In the genomic region with DNA sequence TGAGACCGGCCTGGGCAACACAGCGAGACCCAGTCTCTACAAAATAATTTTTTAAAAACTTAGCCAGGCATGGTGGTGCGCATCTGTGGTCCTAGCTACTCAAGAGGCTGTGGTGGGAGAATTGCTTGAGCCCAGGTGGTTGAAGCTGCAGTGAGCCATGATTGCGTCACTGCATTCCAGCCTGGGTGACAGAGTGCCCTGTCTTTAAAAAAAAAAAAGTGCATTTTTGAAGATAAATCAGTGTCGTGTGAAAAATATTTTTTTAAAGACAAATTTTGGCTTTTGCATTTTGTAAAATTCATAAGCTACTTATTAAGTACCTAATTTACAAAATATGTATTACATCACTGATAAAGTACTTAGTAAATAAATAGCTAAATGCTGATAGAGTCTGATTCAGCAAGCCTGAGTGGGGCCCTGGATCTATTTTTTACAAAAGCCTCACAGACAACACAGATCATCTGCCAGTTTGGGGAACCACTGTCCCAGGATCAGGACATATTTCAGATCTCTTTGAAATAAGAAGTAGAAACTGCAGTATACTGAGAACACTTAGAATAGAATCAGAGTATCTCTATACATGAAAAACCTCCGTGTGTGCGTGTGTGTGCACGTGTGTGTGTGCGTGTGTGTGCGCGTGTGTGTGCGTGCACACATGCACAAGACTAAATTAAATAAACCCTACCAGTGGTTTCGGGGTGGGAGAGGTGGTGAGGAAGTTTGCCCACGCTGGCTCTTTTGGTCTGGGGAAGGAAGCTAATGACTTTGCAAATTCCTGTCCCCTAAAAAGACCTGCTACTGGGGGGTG, we compare ENCODE assay signal across 1 cellular context.
A peak's percentile ranks its signal among the peaks of the same experiment; 100 is the strongest.
TF ChIP-seq lines count a peak whose summit lies in the region.

No MANE protein-coding gene starts in this region.

TF ChIP-seq in HepG2, 621 proteins besides CTCF, POLR2A, EP300 and RAD21 (continued from another document):
- TF ChIP-seq, protein P1, sequence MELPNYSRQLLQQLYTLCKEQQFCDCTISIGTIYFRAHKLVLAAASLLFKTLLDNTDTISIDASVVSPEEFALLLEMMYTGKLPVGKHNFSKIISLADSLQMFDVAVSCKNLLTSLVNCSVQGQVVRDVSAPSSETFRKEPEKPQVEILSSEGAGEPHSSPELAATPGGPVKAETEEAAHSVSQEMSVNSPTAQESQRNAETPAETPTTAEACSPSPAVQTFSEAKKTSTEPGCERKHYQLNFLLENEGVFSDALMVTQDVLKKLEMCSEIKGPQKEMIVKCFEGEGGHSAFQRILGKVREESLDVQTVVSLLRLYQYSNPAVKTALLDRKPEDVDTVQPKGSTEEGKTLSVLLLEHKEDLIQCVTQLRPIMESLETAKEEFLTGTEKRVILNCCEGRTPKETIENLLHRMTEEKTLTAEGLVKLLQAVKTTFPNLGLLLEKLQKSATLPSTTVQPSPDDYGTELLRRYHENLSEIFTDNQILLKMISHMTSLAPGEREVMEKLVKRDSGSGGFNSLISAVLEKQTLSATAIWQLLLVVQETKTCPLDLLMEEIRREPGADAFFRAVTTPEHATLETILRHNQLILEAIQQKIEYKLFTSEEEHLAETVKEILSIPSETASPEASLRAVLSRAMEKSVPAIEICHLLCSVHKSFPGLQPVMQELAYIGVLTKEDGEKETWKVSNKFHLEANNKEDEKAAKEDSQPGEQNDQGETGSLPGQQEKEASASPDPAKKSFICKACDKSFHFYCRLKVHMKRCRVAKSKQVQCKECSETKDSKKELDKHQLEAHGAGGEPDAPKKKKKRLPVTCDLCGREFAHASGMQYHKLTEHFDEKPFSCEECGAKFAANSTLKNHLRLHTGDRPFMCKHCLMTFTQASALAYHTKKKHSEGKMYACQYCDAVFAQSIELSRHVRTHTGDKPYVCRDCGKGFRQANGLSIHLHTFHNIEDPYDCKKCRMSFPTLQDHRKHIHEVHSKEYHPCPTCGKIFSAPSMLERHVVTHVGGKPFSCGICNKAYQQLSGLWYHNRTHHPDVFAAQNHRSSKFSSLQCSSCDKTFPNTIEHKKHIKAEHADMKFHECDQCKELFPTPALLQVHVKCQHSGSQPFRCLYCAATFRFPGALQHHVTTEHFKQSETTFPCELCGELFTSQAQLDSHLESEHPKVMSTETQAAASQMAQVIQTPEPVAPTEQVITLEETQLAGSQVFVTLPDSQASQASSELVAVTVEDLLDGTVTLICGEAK (IDR thresholded peaks at IDR 0.05): no peak
- TF ChIP-seq, protein P1 (CRISPR knock-in tag; IDR thresholded peaks at IDR 0.05): no peak
- TF ChIP-seq CEBPB (IDR thresholded peaks at IDR 0.05; ENCODE audit: borderline replicate concordance, low read depth, low read length) (peak; percentile 97), ARID2 (CRISPR knock-in tag; IDR thresholded peaks at IDR 0.05; ENCODE audit: borderline replicate concordance) (0 out of 2 replicates have a peak, but pooled peaks have one; percentile 39), KDM3A (CRISPR knock-in tag; IDR thresholded peaks at IDR 0.05; ENCODE audit: low read depth) (no peak), MIXL1 (CRISPR knock-in tag; IDR thresholded peaks at IDR 0.05) (no peak), ZNF761 (CRISPR knock-in tag; conservative IDR thresholded peaks at IDR 0.05) (0 out of 2 replicates have a peak, but pooled peaks have one; percentile 23), ZNF24 (IDR thresholded peaks at IDR 0.05) (no peak), FOXP4 (CRISPR knock-in tag; IDR thresholded peaks at IDR 0.05) (0 out of 2 replicates have a peak, but pooled peaks have one; percentile 14), GFI1 (CRISPR knock-in tag; IDR thresholded peaks at IDR 0.05; ENCODE audit: borderline replicate concordance) (peak; percentile 63; the same call in 1 of the 2 replicates), GATAD2A (CRISPR knock-in tag; IDR thresholded peaks at IDR 0.05) (peak; percentile 18; the same call in 1 of the 2 replicates), SALL1 (CRISPR knock-in tag; IDR thresholded peaks at IDR 0.05) (peak; percentile 17; the same call in 1 of the 2 replicates), ZNF296 (CRISPR knock-in tag; conservative IDR thresholded peaks at IDR 0.05) (no peak), MTF1 (CRISPR knock-in tag; IDR thresholded peaks at IDR 0.05) (peak; percentile 86; the same call in 1 of the 2 replicates), ZFX (CRISPR knock-in tag; IDR thresholded peaks at IDR 0.05; ENCODE audit: low read depth) (no peak), ZSCAN25 (CRISPR knock-in tag; IDR thresholded peaks at IDR 0.05) (no peak), ISL2 (CRISPR knock-in tag; IDR thresholded peaks at IDR 0.05) (0 out of 2 replicates have a peak, but pooled peaks have one; percentile 23), TEAD3 (CRISPR knock-in tag; optimal IDR thresholded peaks at IDR 0.05; ENCODE audit: borderline replicate concordance) (peak; percentile 98), RBFOX2 (IDR thresholded peaks at IDR 0.05; ENCODE audit: low read depth, low read length) (no peak), KDM2A (CRISPR knock-in tag; IDR thresholded peaks at IDR 0.05; ENCODE audit: borderline replicate concordance, low read depth) (0 out of 2 replicates have a peak, but pooled peaks have one; percentile 25), TFAP4 (IDR thresholded peaks at IDR 0.05; ENCODE audit: borderline replicate concordance, low read depth) (0 out of 2 replicates have a peak, but pooled peaks have one; percentile 32), SPEN (CRISPR knock-in tag; IDR thresholded peaks at IDR 0.05; ENCODE audit: low read depth) (no peak), MED1 (CRISPR knock-in tag; IDR thresholded peaks at IDR 0.05) (no peak), CEBPG (CRISPR knock-in tag; IDR thresholded peaks at IDR 0.05) (peak; percentile 97), SNAI1 (CRISPR knock-in tag; IDR thresholded peaks at IDR 0.05; ENCODE audit: borderline replicate concordance) (no peak), ZNF362 (CRISPR knock-in tag; IDR thresholded peaks at IDR 0.05; ENCODE audit: borderline replicate concordance) (peak; percentile 91), ZNF350 (CRISPR knock-in tag; IDR thresholded peaks at IDR 0.05; ENCODE audit: borderline replicate concordance, low read depth) (no peak; the same call in 1 of the 2 replicates), FOSL2 (CRISPR knock-in tag; IDR thresholded peaks at IDR 0.05) (peak; percentile 54; the same call in 1 of the 2 replicates), CREM (IDR thresholded peaks at IDR 0.05) (no peak), CREM (CRISPR knock-in tag; IDR thresholded peaks at IDR 0.05) (no peak), ATF3 (CRISPR knock-in tag; IDR thresholded peaks at IDR 0.05) (peak; percentile 79), SMC3 (IDR thresholded peaks at IDR 0.05; ENCODE audit: low read length) (peak; percentile 28; the same call in 1 of the 2 replicates)
- TF ChIP-seq, protein P2, sequence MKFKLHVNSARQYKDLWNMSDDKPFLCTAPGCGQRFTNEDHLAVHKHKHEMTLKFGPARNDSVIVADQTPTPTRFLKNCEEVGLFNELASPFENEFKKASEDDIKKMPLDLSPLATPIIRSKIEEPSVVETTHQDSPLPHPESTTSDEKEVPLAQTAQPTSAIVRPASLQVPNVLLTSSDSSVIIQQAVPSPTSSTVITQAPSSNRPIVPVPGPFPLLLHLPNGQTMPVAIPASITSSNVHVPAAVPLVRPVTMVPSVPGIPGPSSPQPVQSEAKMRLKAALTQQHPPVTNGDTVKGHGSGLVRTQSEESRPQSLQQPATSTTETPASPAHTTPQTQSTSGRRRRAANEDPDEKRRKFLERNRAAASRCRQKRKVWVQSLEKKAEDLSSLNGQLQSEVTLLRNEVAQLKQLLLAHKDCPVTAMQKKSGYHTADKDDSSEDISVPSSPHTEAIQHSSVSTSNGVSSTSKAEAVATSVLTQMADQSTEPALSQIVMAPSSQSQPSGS (CRISPR knock-in tag; IDR thresholded peaks at IDR 0.05): peak; percentile 35; the same call in 1 of the 2 replicates
- TF ChIP-seq, protein P3, sequence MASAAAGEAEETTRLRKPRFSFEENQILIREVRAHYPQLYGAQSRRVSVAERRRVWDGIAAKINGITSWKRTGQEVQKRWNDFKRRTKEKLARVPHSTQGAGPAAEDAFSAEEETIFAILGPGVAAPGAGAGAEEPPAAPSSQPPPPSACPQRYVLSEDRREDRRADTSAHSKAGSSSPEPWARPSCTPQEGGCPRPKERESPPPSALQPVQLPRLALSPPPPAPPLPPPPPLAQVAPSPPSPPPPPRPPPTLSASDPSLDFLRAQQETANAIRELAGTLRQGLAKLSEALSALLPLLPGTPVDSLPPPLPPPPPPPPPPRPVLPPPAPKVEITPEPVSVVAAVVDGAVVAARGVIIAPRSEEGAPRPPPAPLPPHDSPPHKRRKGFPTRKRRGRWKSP (CRISPR knock-in tag; IDR thresholded peaks at IDR 0.05): peak; percentile 42; the same call in 1 of the 2 replicates
- TF ChIP-seq, protein P4, sequence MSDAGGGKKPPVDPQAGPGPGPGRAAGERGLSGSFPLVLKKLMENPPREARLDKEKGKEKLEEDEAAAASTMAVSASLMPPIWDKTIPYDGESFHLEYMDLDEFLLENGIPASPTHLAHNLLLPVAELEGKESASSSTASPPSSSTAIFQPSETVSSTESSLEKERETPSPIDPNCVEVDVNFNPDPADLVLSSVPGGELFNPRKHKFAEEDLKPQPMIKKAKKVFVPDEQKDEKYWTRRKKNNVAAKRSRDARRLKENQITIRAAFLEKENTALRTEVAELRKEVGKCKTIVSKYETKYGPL (CRISPR knock-in tag; IDR thresholded peaks at IDR 0.05): no peak
- TF ChIP-seq, protein P5, sequence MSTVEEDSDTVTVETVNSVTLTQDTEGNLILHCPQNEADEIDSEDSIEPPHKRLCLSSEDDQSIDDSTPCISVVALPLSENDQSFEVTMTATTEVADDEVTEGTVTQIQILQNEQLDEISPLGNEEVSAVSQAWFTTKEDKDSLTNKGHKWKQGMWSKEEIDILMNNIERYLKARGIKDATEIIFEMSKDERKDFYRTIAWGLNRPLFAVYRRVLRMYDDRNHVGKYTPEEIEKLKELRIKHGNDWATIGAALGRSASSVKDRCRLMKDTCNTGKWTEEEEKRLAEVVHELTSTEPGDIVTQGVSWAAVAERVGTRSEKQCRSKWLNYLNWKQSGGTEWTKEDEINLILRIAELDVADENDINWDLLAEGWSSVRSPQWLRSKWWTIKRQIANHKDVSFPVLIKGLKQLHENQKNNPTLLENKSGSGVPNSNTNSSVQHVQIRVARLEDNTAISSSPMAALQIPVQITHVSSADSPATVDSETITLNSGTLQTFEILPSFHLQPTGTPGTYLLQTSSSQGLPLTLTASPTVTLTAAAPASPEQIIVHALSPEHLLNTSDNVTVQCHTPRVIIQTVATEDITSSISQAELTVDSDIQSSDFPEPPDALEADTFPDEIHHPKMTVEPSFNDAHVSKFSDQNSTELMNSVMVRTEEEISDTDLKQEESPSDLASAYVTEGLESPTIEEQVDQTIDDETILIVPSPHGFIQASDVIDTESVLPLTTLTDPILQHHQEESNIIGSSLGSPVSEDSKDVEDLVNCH (CRISPR knock-in tag; IDR thresholded peaks at IDR 0.05): no peak
TF ChIP-seq in HepG2: peak in this region for 19.
